ENCODE assay signal across 8 cellular contexts in the genomic region with DNA sequence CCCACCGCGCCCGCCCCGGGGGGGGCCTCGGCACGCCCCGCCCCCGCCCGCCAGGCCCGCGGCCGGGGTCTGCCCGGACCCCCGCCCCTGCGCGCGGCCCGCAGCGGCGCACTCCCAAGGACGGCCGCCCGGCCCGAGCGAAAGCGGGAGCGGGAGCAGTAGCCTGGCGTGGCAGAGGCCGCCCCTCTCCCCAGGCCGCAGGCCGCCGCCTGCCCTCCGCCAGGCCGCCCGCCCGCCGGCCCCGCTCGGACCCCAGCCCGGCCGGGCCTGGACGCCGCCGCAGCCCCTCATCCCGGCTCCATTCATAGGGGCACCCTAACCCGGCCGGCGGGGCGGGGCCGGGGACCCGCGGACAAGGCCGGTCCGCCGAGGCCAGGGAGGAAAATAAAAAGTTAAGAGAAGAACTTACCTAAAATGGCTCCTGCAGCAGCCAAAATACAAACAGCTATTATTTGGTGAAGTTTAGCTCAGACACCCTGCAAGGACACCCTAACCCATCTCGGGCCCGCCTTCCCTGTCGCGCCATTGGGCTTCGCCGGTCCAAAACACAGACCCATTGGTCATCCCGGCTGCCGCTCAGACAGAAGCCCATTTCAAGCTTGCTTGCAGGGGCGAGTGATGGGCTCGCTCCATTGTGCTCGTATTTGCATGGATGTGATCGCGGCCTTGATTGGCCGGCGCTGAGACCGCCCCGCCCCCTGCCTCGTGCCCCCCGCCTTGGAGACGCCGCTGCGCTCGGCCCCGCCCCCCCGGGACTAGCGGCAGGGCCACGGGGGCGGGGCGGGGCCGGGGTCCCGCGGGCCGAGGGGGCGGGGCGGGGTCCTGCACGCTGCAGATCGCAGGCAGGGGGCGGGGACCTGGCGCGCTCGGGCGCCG. TPM values are rescaled to one million over a fixed set of nuclear protein-coding genes. Genes with fewer than 3 reads are reported as not detected.
A peak's percentile ranks its signal among the peaks of the same experiment; 100 is the strongest.
DNase-seq lines count a peak whose midpoint lies in the region; ATAC-seq and TF ChIP-seq lines count a peak whose summit lies in the region.

A gene with protein sequence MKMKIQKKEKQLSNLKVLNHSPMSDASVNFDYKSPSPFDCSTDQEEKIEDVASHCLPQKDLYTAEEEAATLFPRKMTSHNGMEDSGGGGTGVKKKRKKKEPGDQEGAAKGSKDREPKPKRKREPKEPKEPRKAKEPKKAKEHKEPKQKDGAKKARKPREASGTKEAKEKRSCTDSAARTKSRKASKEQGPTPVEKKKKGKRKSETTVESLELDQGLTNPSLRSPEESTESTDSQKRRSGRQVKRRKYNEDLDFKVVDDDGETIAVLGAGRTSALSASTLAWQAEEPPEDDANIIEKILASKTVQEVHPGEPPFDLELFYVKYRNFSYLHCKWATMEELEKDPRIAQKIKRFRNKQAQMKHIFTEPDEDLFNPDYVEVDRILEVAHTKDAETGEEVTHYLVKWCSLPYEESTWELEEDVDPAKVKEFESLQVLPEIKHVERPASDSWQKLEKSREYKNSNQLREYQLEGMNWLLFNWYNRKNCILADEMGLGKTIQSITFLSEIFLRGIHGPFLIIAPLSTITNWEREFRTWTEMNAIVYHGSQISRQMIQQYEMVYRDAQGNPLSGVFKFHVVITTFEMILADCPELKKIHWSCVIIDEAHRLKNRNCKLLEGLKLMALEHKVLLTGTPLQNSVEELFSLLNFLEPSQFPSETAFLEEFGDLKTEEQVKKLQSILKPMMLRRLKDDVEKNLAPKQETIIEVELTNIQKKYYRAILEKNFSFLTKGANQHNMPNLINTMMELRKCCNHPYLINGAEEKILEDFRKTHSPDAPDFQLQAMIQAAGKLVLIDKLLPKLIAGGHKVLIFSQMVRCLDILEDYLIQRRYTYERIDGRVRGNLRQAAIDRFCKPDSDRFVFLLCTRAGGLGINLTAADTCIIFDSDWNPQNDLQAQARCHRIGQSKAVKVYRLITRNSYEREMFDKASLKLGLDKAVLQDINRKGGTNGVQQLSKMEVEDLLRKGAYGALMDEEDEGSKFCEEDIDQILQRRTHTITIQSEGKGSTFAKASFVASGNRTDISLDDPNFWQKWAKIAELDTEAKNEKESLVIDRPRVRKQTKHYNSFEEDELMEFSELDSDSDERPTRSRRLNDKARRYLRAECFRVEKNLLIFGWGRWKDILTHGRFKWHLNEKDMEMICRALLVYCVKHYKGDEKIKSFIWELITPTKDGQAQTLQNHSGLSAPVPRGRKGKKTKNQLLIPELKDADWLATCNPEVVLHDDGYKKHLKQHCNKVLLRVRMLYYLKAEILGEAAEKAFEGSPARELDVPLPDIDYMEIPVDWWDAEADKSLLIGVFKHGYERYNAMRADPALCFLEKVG (N-terminal part only) (minus strand): TSS at position 447 of the 876 bp plus-strand sequence. CDS start 67,040 bp downstream, outside the sequence.

- intact Hi-C loops in lower leg skin (cut with DNase I; ENCODE audit: low total_unique reads) = no loop called here

- peaks cover 17 to 18% of the 10 kb centered on the region in 2 donors for H3K4me1 ChIP-seq in duodenal mucosa (ENCODE audit: control insufficient read depth in 1 of 2, insufficient read depth in 2 of 2, low read length in 2 of 2)

- TF ChIP-seq CTCF in C4-2B (conservative IDR thresholded peaks at IDR 0.05) = no peak
- TF ChIP-seq CTCF in lower leg skin (IDR thresholded peaks at IDR 0.05) = peak in 1 of 3 donors; percentile 47

- peak within 1 kb of the TSS; percentile 49 to 64 for H3K9ac ChIP-seq in duodenal mucosa (ENCODE audit: low read depth in 1 of 2, low read length in 2 of 2)

- TF ChIP-seq POLR2A in lower leg skin (IDR thresholded peaks at IDR 0.05) = no peak

- peak; percentile 100 for DNase-seq in NCI-H82 (lab: John Stamatoyannopoulos, UW)
- DNase-seq in activated CD4-positive, alpha-beta T cell treated with anti-CD3 and anti-CD28 coated beads, Interleukin-2, amount 50 U/mL, for 48 hours = peak; percentile 99
- DNase-seq in lower leg skin (ENCODE audit: low spot score in 2 of 2) = peak; percentile 99 to 100
- peak; percentile 98 to 99 for DNase-seq in stimulated activated CD4-positive, alpha-beta T cell treated with anti-CD3 and anti-CD28 coated beads, Interleukin-4, amount 100 ng/mL, for 48 hours (ENCODE audit: low read depth in 2 of 2)

- peak within 1 kb of the TSS; percentile 85 for H3K27ac ChIP-seq in C4-2B
- H3K27ac ChIP-seq in duodenal mucosa (ENCODE audit: low read depth, low read length) = no peak within 1 kb of the TSS

- H3K27me3 ChIP-seq in duodenal mucosa (ENCODE audit: control insufficient read depth in 1 of 2, insufficient read depth in 2 of 2, low read length in 2 of 2) = no peaks in the 10 kb centered on the region

- 1 to 2% methylated on average over 7 to 26 of the region's 98 CpGs for WGBS in lower leg skin, 2 donors

- no peaks in the 10 kb centered on the region for H3K36me3 ChIP-seq in duodenal mucosa (ENCODE audit: control insufficient read depth in 1 of 2, insufficient read depth in 2 of 2, low read length in 2 of 2)

- H3K4me3 ChIP-seq in duodenal mucosa (ENCODE audit: low read depth in 1 of 2, low read length in 2 of 2) = peak within 1 kb of the TSS; percentile 73 to 77
- H3K4me3 ChIP-seq in lower leg skin (ENCODE audit: low read depth, poor library complexity, severe bottlenecking) = peak within 1 kb of the TSS; percentile 62

- peak; percentile 96 for ATAC-seq in GM19397 (IDR thresholded peaks at IDR 0.05; ENCODE audit: unreplicated experiment)
- ATAC-seq in HG03571 (IDR thresholded peaks at IDR 0.05; ENCODE audit: unreplicated experiment) = peak; percentile 98

- H3K9me3 ChIP-seq in duodenal mucosa (ENCODE audit: control insufficient read depth in 1 of 2, low read length in 2 of 2) = no peaks in the 10 kb centered on the region

RNA-seq across cellular contexts. Expression of the gene that starts here (rescaled TPM):
- total RNA-seq in lower leg skin = 10 to 100 TPM; 29.7 to 40.1 (median 37.7) TPM
